Comparison of ENCODE assay signal across 11 cellular contexts in the genomic region with DNA sequence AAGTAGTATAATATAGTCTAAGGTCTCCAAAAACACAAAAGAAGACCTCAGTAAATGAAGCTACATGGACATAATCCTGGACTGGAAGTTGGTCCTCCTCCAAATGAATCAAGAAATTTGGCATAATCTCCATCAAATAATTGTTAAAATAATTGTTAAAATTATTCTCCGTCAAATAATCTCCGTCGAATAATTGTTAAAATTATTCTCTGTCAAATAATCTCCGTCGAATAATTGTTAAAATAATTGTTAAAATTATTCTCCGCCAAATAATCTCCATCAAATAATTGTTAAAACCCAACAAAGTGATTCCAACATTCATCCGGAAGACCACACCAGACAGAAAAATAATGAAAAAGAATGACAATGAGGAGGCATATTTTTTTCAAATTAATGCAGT.
"Had no signal": no experiment of that assay in that cellular context is flagged by ENCODE, and none has a peak within 500 bp of the region (broad histone marks: within the 10 kb centered on the region; RNA-seq: fewer than 3 reads in every experiment).

No MANE protein-coding gene starts in this region.

- FAIRE-seq: H1, H54 had no signal

- H3K9me3 Mint-ChIP-seq: GM23338, H9, HFFc6 had no signal

- DNase-seq: GM23248, GOT3, H7, H9, HCEC 1CT, HFFc6 had no signal

- H3K4me1 ChIP-seq: HAP-1 had no signal

- H2AFZ ChIP-seq: GM23248, GM23338 had no signal

- H3K36me3 ChIP-seq: HAP-1 had no signal

- H3K27ac ChIP-seq: GM23248 had no signal

- H3K4me3 Mint-ChIP-seq: GM23338, H9, HFFc6 had no signal

- H3K4me3 ChIP-seq: GM23248, GM23338, HAP-1 had no signal

- H3K4me2 ChIP-seq: GM23338 had no signal

- H3K27ac Mint-ChIP-seq: GM23338, H9 had no signal

- H3K9me3 ChIP-seq: HAP-1 had no signal

- ATAC-seq: GM23338, HCT116 had no signal
